28 cellular contexts compared by ENCODE assay signal in the genomic region with DNA sequence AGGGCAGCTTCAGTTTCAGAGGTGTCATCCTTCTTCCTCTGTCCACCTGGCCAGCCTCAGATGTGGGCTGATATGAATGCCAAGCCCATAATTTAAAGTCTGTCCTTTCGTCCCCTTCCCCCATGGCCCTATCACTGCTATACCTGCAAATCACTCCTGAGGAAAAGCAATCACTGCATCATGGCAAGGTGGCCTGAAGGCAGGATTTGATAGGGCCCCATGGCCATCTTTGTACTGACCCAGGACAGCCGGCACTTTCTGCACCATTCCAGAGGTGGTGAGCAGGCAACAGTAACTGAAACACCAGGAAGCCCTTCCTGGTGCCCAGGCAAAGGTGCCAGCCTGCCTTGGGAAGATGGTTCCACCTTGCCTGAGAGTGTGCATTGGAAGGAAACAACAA.
"Had no signal": no experiment of that assay in that cellular context is flagged by ENCODE, and none has a peak within 500 bp of the region (broad histone marks: within the 10 kb centered on the region; RNA-seq: fewer than 3 reads in every experiment).

No MANE protein-coding gene starts in this region.

- DNase-seq: activated B cell treated with CpG ODN at 0.5 μM for 24 hours; activated CD4-positive, alpha-beta memory T cell treated with anti-CD3 and anti-CD28 coated beads for 36 hours; activated CD4-positive, alpha-beta T cell treated with anti-CD3 and anti-CD28 coated beads for 48 hours; activated CD4-positive, alpha-beta T cell treated with anti-CD3 and anti-CD28 coated beads, Interleukin-2, amount 50 U/mL, for 1 hour; activated CD8-positive, alpha-beta T cell treated with anti-CD3 and anti-CD28 coated beads, Interleukin-2, amount 10 ng/mL, durations not matched to agents 7 days and 5 days; activated effector memory CD4-positive, alpha-beta T cell treated with Interleukin-2 at 50 U/mL for 16 hours; activated gamma-delta T cell treated with Interleukin-2 at 50 U/mL for 16 hours; activated naive CD4-positive, alpha-beta T cell treated with anti-CD3 and anti-CD28 coated beads, Interleukin-2, amount 50 U/mL, for 16 hours; activated naive CD4-positive, alpha-beta T cell treated with Interleukin-2 at 50 U/mL for 16 hours; activated T-cell treated with anti-CD3 and anti-CD28 coated beads, Interleukin-2, amount 50 U/mL, for 4 hours; amniotic stem cell; anterior cingulate cortex; brain microvascular endothelial cell; cortex of kidney; dermis blood vessel endothelial cell; effector CD4-positive, alpha-beta T cell; effector memory CD8-positive, alpha-beta T cell; erythroblast; esophagus squamous epithelium; foreskin melanocyte; heart right ventricle; T-helper 1 cell; T-helper 17 cell; T1000; WERI-Rb-1 had no signal

- ATAC-seq: activated CD4-positive, CD25-positive, alpha-beta regulatory T cell treated with anti-CD3 and anti-CD28 coated beads, Interleukin-2, amount 50 U/mL, for 24 hours; activated CD8-positive, alpha-beta T cell treated with anti-CD3 and anti-CD28 coated beads, Interleukin-2, amount 10 ng/mL, durations not matched to agents 7 days and 5 days; activated T-cell treated with anti-CD3 and anti-CD28 coated beads, Interleukin-2, amount 50 U/mL, for 4 hours; activated T-helper 17 cell treated with anti-CD3 and anti-CD28 coated beads, Interleukin-2, amount 50 U/mL, for 72 hours; effector memory CD8-positive, alpha-beta T cell; gastroesophageal sphincter; heart right ventricle; T-helper 17 cell had no signal

- H3K4me1 ChIP-seq: esophagus squamous epithelium, gastroesophageal sphincter had no signal

- H3K9me3 ChIP-seq: esophagus squamous epithelium, gastroesophageal sphincter, heart right ventricle had no signal

- H3K4me3 ChIP-seq: esophagus squamous epithelium, gastroesophageal sphincter, heart right ventricle had no signal

- H3K36me3 ChIP-seq: brain microvascular endothelial cell, esophagus squamous epithelium, gastroesophageal sphincter had no signal

- H3K27me3 ChIP-seq: brain microvascular endothelial cell had no signal

- H3K27ac ChIP-seq: brain microvascular endothelial cell, esophagus squamous epithelium, gastroesophageal sphincter, heart right ventricle, WERI-Rb-1 had no signal
